Comparison of ENCODE assay signal across 33 cellular contexts in the genomic region with DNA sequence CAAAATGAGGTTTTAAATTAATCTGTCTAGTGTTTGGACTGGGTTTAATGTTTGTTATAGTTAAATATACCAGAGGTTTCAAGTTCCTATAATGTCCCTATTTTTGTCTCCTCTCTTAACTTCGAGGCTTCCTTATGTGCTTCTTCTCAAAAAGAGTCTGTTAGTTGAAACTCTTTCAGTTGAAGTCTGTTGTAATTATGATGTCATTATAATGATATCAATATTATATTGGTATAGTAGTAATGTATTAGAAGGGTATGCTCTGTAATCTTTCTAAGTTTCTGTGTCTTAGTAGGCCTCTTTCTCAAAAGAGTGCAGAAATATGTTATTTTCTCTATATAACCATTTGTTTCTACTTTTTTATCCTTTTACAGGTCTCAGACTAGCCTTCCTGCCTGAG.
"Had no signal": no experiment of that assay in that cellular context is flagged by ENCODE, and none has a peak within 500 bp of the region (broad histone marks: within the 10 kb centered on the region; RNA-seq: fewer than 3 reads in every experiment).

No MANE protein-coding gene starts in this region.

- ATAC-seq: activated naive CD4-positive, alpha-beta T cell treated with anti-CD3 and anti-CD28 coated beads, Interleukin-2, amount 50 U/mL, for 72 hours; activated naive CD8-positive, alpha-beta T cell treated with anti-CD3 and anti-CD28 coated beads, Interleukin-2, amount 50 U/mL, for 24 hours; activated T-cell treated with anti-CD3 and anti-CD28 coated beads, Interleukin-2, amount 50 U/mL, for 4 hours; activated T-cell treated with anti-CD3 and anti-CD28 coated beads, Interleukin-2, amount 50 U/mL, for 72 hours; activated T-helper 17 cell treated with anti-CD3 and anti-CD28 coated beads, Interleukin-2, amount 50 U/mL, for 72 hours; body of pancreas had no signal

- H3K9me3 ChIP-seq: adrenal gland, ascending aorta, body of pancreas, breast epithelium had no signal

- H3K36me3 ChIP-seq: adrenal gland, ascending aorta, brain microvascular endothelial cell, breast epithelium, cardiac muscle cell had no signal

- H3K4me3 ChIP-seq: adrenal gland, ascending aorta, body of pancreas, breast epithelium, cardiac muscle cell had no signal

- H3K4me1 ChIP-seq: adrenal gland, ascending aorta, body of pancreas, breast epithelium had no signal

- H3K27me3 ChIP-seq: adrenal gland, ascending aorta, body of pancreas, brain microvascular endothelial cell, breast epithelium, cardiac muscle cell had no signal

- H3K27ac ChIP-seq: adrenal gland, ascending aorta, body of pancreas, brain microvascular endothelial cell, breast epithelium, cardiac muscle cell had no signal

- DNase-seq: activated effector memory CD4-positive, alpha-beta T cell treated with Interleukin-2 at 50 U/mL for 16 hours; activated gamma-delta T cell; activated gamma-delta T cell treated with Interleukin-2 at 50 U/mL for 16 hours; activated naive CD4-positive, alpha-beta T cell; activated naive CD4-positive, alpha-beta T cell treated with anti-CD3 and anti-CD28 coated beads for 36 hours; activated naive CD4-positive, alpha-beta T cell treated with anti-CD3 and anti-CD28 coated beads, Interleukin-2, amount 10 ng/mL, durations not matched to agents 7 days and 5 days; activated naive CD4-positive, alpha-beta T cell treated with anti-CD3 and anti-CD28 coated beads, Interleukin-2, amount 50 U/mL, for 16 hours; activated naive CD4-positive, alpha-beta T cell treated with Interleukin-2 at 50 U/mL for 16 hours; activated naive CD8-positive, alpha-beta T cell treated with anti-CD3 and anti-CD28 coated beads for 36 hours; activated naive CD8-positive, alpha-beta T cell treated with anti-CD3 and anti-CD28 coated beads, Interleukin-2, amount 10 ng/mL, durations not matched to agents 7 days and 5 days; activated naive CD8-positive, alpha-beta T cell treated with anti-CD3 and anti-CD28 coated beads, Interleukin-2, amount 50 U/mL, for 24 hours; activated T-cell treated with anti-CD3 and anti-CD28 coated beads, Interleukin-2, amount 50 U/mL, for 24 hours; activated T-cell treated with anti-CD3 and anti-CD28 coated beads, Interleukin-2, amount 50 U/mL, for 4 hours; activated T-cell treated with anti-CD3 and anti-CD28 coated beads, Interleukin-2, amount 50 U/mL, for 48 hours; activated T-cell treated with anti-CD3 and anti-CD28 coated beads, Interleukin-2, amount 50 U/mL, for 72 hours; adrenal gland; amniotic stem cell; amygdala; anterior cingulate cortex; aorta; body of pancreas; brain microvascular endothelial cell; caudate nucleus; central memory CD4-positive, alpha-beta T cell; cerebellar nuclear complex had no signal

- FAIRE-seq: astrocyte, bronchial epithelial cell, colon had no signal
